ENCODE assay signal across 8 cellular contexts in genomic region chr11:72828081-72828567, GRCh38. TPM values are rescaled to one million over a fixed set of nuclear protein-coding genes. Genes with fewer than 3 reads are reported as not detected.
A peak's percentile ranks its signal among the peaks of the same experiment; 100 is the strongest.
DNase-seq lines count a peak whose midpoint lies in the region; ATAC-seq, FAIRE-seq and TF ChIP-seq lines count a peak whose summit lies in the region.

No MANE protein-coding gene starts in this region.

- no peak for ATAC-seq in GM12878
- ATAC-seq in GM19351 (IDR thresholded peaks at IDR 0.05; ENCODE audit: unreplicated experiment) = no peak

- H3K4me1 Mint-ChIP-seq in CD4-positive, alpha-beta memory T cell = peaks cover 0 to 16% (median 8%) of the 10 kb centered on the region in 4 donors

- H3K9me3 ChIP-seq in CD4-positive, alpha-beta memory T cell (ENCODE audit: control insufficient read depth in 1 of 2, low read length in 2 of 2) = no peaks in the 10 kb centered on the region
- H3K9me3 ChIP-seq in GM12878 (replicated peaks; ENCODE audit: control insufficient read depth, insufficient read depth, low read length) (no peaks in the 10 kb centered on the region; the same call in 2 of the 3 replicates), osteoblast (ENCODE audit: low read depth, low read length) (no peaks in the 10 kb centered on the region)

- H3K4me3 Mint-ChIP-seq in CD4-positive, alpha-beta memory T cell = peak overlapping the region in 1 of 8 donors; percentile 57

- SMC1A ChIA-PET in GM12878 (lab: Charles Lee; ENCODE audit: uncharacterized antibody, unreplicated experiment) = interaction anchor here (0.8 to 2.3 kb wide), 4 partner anchors 15 to 350 kb away, joined by 3 to 8 read pairs (median 3); no protein-coding TSS in a partner anchor

- TF ChIP-seq POLR2A in GM12878 (IDR thresholded peaks at IDR 0.05; ENCODE audit: low read depth, low read length) = peak; percentile 68; the same call in 1 of the 2 replicates

- peaks cover 25% of the 10 kb centered on the region for H3K36me3 ChIP-seq in CD4-positive, alpha-beta memory T cell (ENCODE audit: insufficient read depth, low read length)
- no peaks in the 10 kb centered on the region for H3K36me3 ChIP-seq in KMS-11 (ENCODE audit: insufficient read depth)
- H3K36me3 ChIP-seq in GM12878 (ENCODE audit: control insufficient read depth in 2 of 2, insufficient read depth in 2 of 2, low read length in 1 of 2) = peaks cover 23 to 27% of the 10 kb centered on the region in 2 experiments
- peaks cover 14% of the 10 kb centered on the region for H3K36me3 ChIP-seq in osteoblast (ENCODE audit: insufficient read depth, low read length)

- no peaks in the 10 kb centered on the region for H3K27me3 Mint-ChIP-seq in CD4-positive, alpha-beta memory T cell

- H3K9ac ChIP-seq in KMS-11 (no peak overlapping the region), GM12878 (ENCODE audit: control insufficient read depth, insufficient read depth, low read length) (no peak overlapping the region)

- TF ChIP-seq EP300 in GM12878 (IDR thresholded peaks at IDR 0.05; ENCODE audit: borderline replicate concordance in 1 of 2, control insufficient read depth in 1 of 2, low read depth in 2 of 2, low read length in 2 of 2) = no peak

- FAIRE-seq in GM12878 (lab: Jason Lieb, UNC) = no peak

- peak overlapping the region; percentile 20 for H3K27ac ChIP-seq in CD4-positive, alpha-beta memory T cell (ENCODE audit: low read depth, low read length)
- peak overlapping the region; percentile 27; the same call in 1 of the 2 replicates for H3K27ac ChIP-seq in KMS-11
- H3K27ac ChIP-seq in GM12878 (ENCODE audit: control insufficient read depth, insufficient read depth) = peak overlapping the region; percentile 27; the same call in 1 of the 2 replicates
- peak overlapping the region; percentile 45 for H3K27ac ChIP-seq in osteoblast (ENCODE audit: low read depth, low read length)

- H3K27me3 ChIP-seq in CD4-positive, alpha-beta memory T cell (ENCODE audit: insufficient read depth, low read length) = no peaks in the 10 kb centered on the region
- H3K27me3 ChIP-seq in KMS-11 (ENCODE audit: insufficient read depth, low read depth) (no peaks in the 10 kb centered on the region), GM12878 (replicated peaks in 1 of 2; ENCODE audit: control insufficient read depth in 2 of 2, insufficient read depth in 2 of 2, low read length in 1 of 2) (no peaks in the 10 kb centered on the region), osteoblast (ENCODE audit: insufficient read depth, low read length) (no peaks in the 10 kb centered on the region)

- H3K4me3 ChIP-seq in CD4-positive, alpha-beta memory T cell (ENCODE audit: low read length in 2 of 2) = no peak overlapping the region
- H3K4me3 ChIP-seq in KMS-11 (IDR thresholded peaks at IDR 0.05; ENCODE audit: insufficient read depth, low read depth, low read length) (no peak overlapping the region), GM12878 (no peak overlapping the region), osteoblast (ENCODE audit: insufficient read depth, low read length) (no peak overlapping the region)

- no peak for TF ChIP-seq RAD21 in GM12878 (IDR thresholded peaks at IDR 0.05; ENCODE audit: insufficient read depth, low read depth, low read length)

- no TSS peak for BruUV-seq in GM12878 (replicated peaks; lab: Mats Ljungman, UMichigan)

- no peak overlapping the region for H2AFZ ChIP-seq in KMS-11 (ENCODE audit: low read depth)
- H2AFZ ChIP-seq in GM12878 (ENCODE audit: control insufficient read depth, low read depth, low read length) = no peak overlapping the region
- no peak overlapping the region for H2AFZ ChIP-seq in osteoblast (ENCODE audit: low read length)

- TF ChIP-seq CTCF in KMS-11 (conservative IDR thresholded peaks at IDR 0.05; ENCODE audit: low read depth, low read length) (no peak), GM12878 (IDR thresholded peaks at IDR 0.05 in 2 of 3, conservative IDR thresholded peaks at IDR 0.05 in 1 of 3; ENCODE audit: control insufficient read depth in 2 of 3, extremely low read depth in 1 of 3, insufficient read depth in 1 of 3, low read depth in 3 of 3, low read length in 3 of 3) (no peak), osteoblast (IDR thresholded peaks at IDR 0.05; ENCODE audit: extremely low read depth, low read depth, low read length) (no peak)

- DNase-seq in CD4-positive, alpha-beta memory T cell = no peak
- DNase-seq in GM12878 (ENCODE audit: low read depth, low spot score) (no peak), osteoblast (ENCODE audit: insufficient read length, low spot score, missing footprints) (peak; percentile 96), dedifferentiated amniotic fluid mesenchymal stem cell (ENCODE audit: extremely low spot score) (no peak), NCI-H446 (lab: John Stamatoyannopoulos, UW) (no peak), RKO (ENCODE audit: low spot score) (no peak)

- peaks cover 12 to 52% of the 10 kb centered on the region in 2 donors for H3K36me3 Mint-ChIP-seq in CD4-positive, alpha-beta memory T cell

- RAD21 ChIA-PET in GM12878 (lab: Charles Lee; ENCODE audit: unreplicated experiment) = interaction anchor here (0.7 to 1.6 kb wide), 11 partner anchors 12 to 415 kb away, joined by 3 to 10 read pairs (median 4); partner anchors contain the start of gene STARD10

- H4K20me1 ChIP-seq in KMS-11 (ENCODE audit: insufficient read depth) (no peaks in the 10 kb centered on the region), GM12878 (ENCODE audit: control insufficient read depth, insufficient read depth) (no peaks in the 10 kb centered on the region; the same call in 1 of the 2 replicates), osteoblast (ENCODE audit: insufficient read depth, low read length) (peaks cover 3% of the 10 kb centered on the region)

- CTCF ChIA-PET in CD4-positive, alpha-beta memory T cell (lab: Charles Lee; ENCODE audit: partially characterized antibody) = interaction anchor here (0.7 to 4.6 kb wide), 4 partner anchors 9 to 350 kb away, joined by 3 to 26 read pairs (median 13); no protein-coding TSS in a partner anchor
- CTCF ChIA-PET in GM12878 (lab: Yijun Ruan, JAX) = interaction anchor here (0.9 to 8.7 kb wide), 12 partner anchors 12 to 461 kb away, joined by 3 to 128 read pairs (median 5); partner anchors contain the start of gene STARD10

- 47% methylated on average over 11 of the region's 11 CpGs for WGBS in GM12878 (ENCODE audit: insufficient coverage, insufficient replicate concordance, low lambda C conversion rate, missing lambda C conversion rate)

- in situ Hi-C loops in GM12878 (cut with MboI) = loop anchor here (5.0 to 25.0 kb wide), 2 partner anchors 359 to 414 kb away; no protein-coding TSS in a partner anchor

- H3K4me2 ChIP-seq in KMS-11 (peak overlapping the region; percentile 19; the same call in 1 of the 2 replicates), GM12878 (ENCODE audit: control insufficient read depth, insufficient read depth) (no peak overlapping the region), osteoblast (ENCODE audit: insufficient read depth, low read length) (peak overlapping the region; percentile 69)

- peaks cover 0 to 2% (median 0%) of the 10 kb centered on the region in 8 donors for H3K9me3 Mint-ChIP-seq in CD4-positive, alpha-beta memory T cell

- H3K4me1 ChIP-seq in CD4-positive, alpha-beta memory T cell (ENCODE audit: insufficient read depth, low read length) = no peaks in the 10 kb centered on the region
- H3K4me1 ChIP-seq in KMS-11 (ENCODE audit: low read depth, poor library complexity, severe bottlenecking) (peaks cover 10% of the 10 kb centered on the region), GM12878 (ENCODE audit: control insufficient read depth, insufficient read depth, low read length) (peaks cover 8% of the 10 kb centered on the region), osteoblast (ENCODE audit: insufficient read depth, low read length) (peaks cover 15% of the 10 kb centered on the region)

- intact Hi-C loops in CD4-positive, alpha-beta memory T cell (cut with micrococcal nuclease) = no loop called here
- intact Hi-C loops in GM12878 (cut with micrococcal nuclease; ENCODE audit: unreplicated experiment) = no loop called here

- POLR2A ChIA-PET in CD4-positive, alpha-beta memory T cell (lab: Charles Lee; ENCODE audit: partially characterized antibody) = interaction anchor here (0.8 to 2.0 kb wide), 3 partner anchors 10 to 315 kb away, joined by 4 to 8 read pairs (median 4); partner anchors contain the start of gene FCHSD2
- POLR2A ChIA-PET in GM12878 (lab: Charles Lee) = interaction anchor here (1.4 to 3.5 kb wide), 2 partner anchors 12 to 349 kb away, joined by 4 to 14 read pairs; no protein-coding TSS in a partner anchor

- H3K79me2 ChIP-seq in KMS-11 (ENCODE audit: insufficient read depth, low read depth) (no peaks in the 10 kb centered on the region), GM12878 (ENCODE audit: control insufficient read depth, insufficient read depth, low read length) (no peaks in the 10 kb centered on the region), osteoblast (ENCODE audit: insufficient read depth, low read length) (no peaks in the 10 kb centered on the region)

- H3K27ac Mint-ChIP-seq in CD4-positive, alpha-beta memory T cell = peak overlapping the region; percentile 38 to 89 (median 78)

RNA-seq across cellular contexts. Expression of gene ATG16L2, which starts 13.9 kb away (rescaled TPM):
- total RNA-seq in CD4-positive, alpha-beta memory T cell = 100 to 1,000 TPM; 194 to 202 TPM
- polyA plus RNA-seq in CD4-positive, alpha-beta memory T cell = 10 to 100 TPM; 13.2 to 24.1 TPM
- 378 and 421 TPM in 2 replicates for total RNA-seq in GM12878 (2013; cell fraction: nucleolus; rRNA removed)
- total RNA-seq in GM12878 (2014; rRNA removed) (28.2 and 34.1 TPM in 2 replicates), GM12878 (2014; rRNA removed; fragmentation: Illumina TruSeq; extraction: Trizol) (21.5 and 24.5 TPM in 2 replicates), GM12878 (2021) (39.8 and 46.4 TPM in 2 replicates), osteoblast (11.9 and 12.4 TPM in 2 replicates)
- 25.1 TPM for polyA plus RNA-seq in GM12878 (2011; ENCODE audit: low read depth)
- polyA plus RNA-seq in GM12878 (2011; rRNA removed) (49.5 and 67.7 TPM in 2 replicates), GM12878 (2014; fragmentation: Illumina TruSeq; extraction: Trizol) (35.6 and 39.8 TPM in 2 replicates), GM12878 (2014; fragmentation: Nextera tagmentation; extraction: Ambion mirVana) (1 to 10 TPM; 1.9 to 5.3 TPM), GM12878 (2014; rRNA removed) (65.4 and 67.6 TPM in 2 replicates), GM12878 (2016; fragmentation: Nextera tagmentation; extraction: Ambion mirVana) (10 to 100 TPM; 25.9 to 32.6 TPM)
- 48.3 and 70.9 TPM in 2 replicates for polyA plus RNA-seq in GM12878 (2011; cell fraction: cytosol; rRNA removed)
- polyA plus RNA-seq in GM12878 (2011; cell fraction: nucleus; rRNA removed) = 785 and 840 TPM in 2 replicates
- 49.9 and 64.4 TPM in 2 replicates for polyA plus RNA-seq in GM12878 (2012)
- 43.8 and 50.3 TPM in 2 replicates for polyA minus RNA-seq in GM12878 (2011; rRNA and poly(A)+ RNA removed)
- polyA minus RNA-seq in GM12878 (2011; cell fraction: cytosol; rRNA and poly(A)+ RNA removed) = 14.1 and 20.2 TPM in 2 replicates
- 92.6 and 143 TPM in 2 replicates for polyA minus RNA-seq in GM12878 (2011; cell fraction: nucleus; rRNA and poly(A)+ RNA removed)

RNA-seq across cellular contexts. Expression of gene STARD10, which starts 34.3 kb away (rescaled TPM):
- total RNA-seq in CD4-positive, alpha-beta memory T cell = 10 to 100 TPM; 23.0 to 23.5 TPM
- polyA plus RNA-seq in CD4-positive, alpha-beta memory T cell = 10 to 100 TPM; 24.9 to 27.0 TPM
- 13.8 and 14.9 TPM in 2 replicates for total RNA-seq in GM12878 (2013; cell fraction: nucleolus; rRNA removed)
- 29.0 and 29.3 TPM in 2 replicates for total RNA-seq in GM12878 (2014; rRNA removed)
- total RNA-seq in GM12878 (2014; rRNA removed; fragmentation: Illumina TruSeq; extraction: Trizol) = 21.7 and 22.2 TPM in 2 replicates
- total RNA-seq in GM12878 (2021) = 24.0 and 29.8 TPM in 2 replicates
- 5.4 TPM for polyA plus RNA-seq in GM12878 (2011; ENCODE audit: low read depth)
- 28.0 and 43.2 TPM in 2 replicates for polyA plus RNA-seq in GM12878 (2011; rRNA removed)
- 50.3 and 60.8 TPM in 2 replicates for polyA plus RNA-seq in GM12878 (2011; cell fraction: cytosol; rRNA removed)
- polyA plus RNA-seq in GM12878 (2011; cell fraction: nucleus; rRNA removed) = 34.3 and 35.5 TPM in 2 replicates
- 18.6 and 21.8 TPM in 2 replicates for polyA plus RNA-seq in GM12878 (2012)
- 23.7 and 24.4 TPM in 2 replicates for polyA plus RNA-seq in GM12878 (2014; fragmentation: Illumina TruSeq; extraction: Trizol)
- under 1 TPM; 0.15 to 0.21 TPM for polyA plus RNA-seq in GM12878 (2014; fragmentation: Nextera tagmentation; extraction: Ambion mirVana)
- polyA plus RNA-seq in GM12878 (2014; rRNA removed) = 27.8 and 36.3 TPM in 2 replicates
- 10 to 100 TPM; 10.3 to 11.4 TPM for polyA plus RNA-seq in GM12878 (2016; fragmentation: Nextera tagmentation; extraction: Ambion mirVana)
- polyA minus RNA-seq in GM12878 (2011; rRNA and poly(A)+ RNA removed) = 39.7 and 55.9 TPM in 2 replicates
- polyA minus RNA-seq in GM12878 (2011; cell fraction: cytosol; rRNA and poly(A)+ RNA removed) = 10.6 and 11.8 TPM in 2 replicates
- 11.7 and 14.1 TPM in 2 replicates for polyA minus RNA-seq in GM12878 (2011; cell fraction: nucleus; rRNA and poly(A)+ RNA removed)
- total RNA-seq in osteoblast = 25.3 and 25.7 TPM in 2 replicates
